In genomic region chr7:152078025-152078424, GRCh38 we compare ENCODE assay signal across 22 cellular contexts. TPM values are rescaled to one million over a fixed set of nuclear protein-coding genes. Genes with fewer than 3 reads are reported as not detected.
DNase-seq lines count a peak whose midpoint lies in the region; ATAC-seq and TF ChIP-seq lines count a peak whose summit lies in the region.
"Had no signal": no experiment of that assay in that cellular context is flagged by ENCODE, and none has a peak within 500 bp of the region (broad histone marks: within the 10 kb centered on the region; RNA-seq: fewer than 3 reads in every experiment).

No MANE protein-coding gene starts in this region.

- CTCF ChIA-PET in activated CD8-positive, alpha-beta T cell treated with anti-CD3 and anti-CD28 coated beads for 36 hours (lab: Charles Lee) = no interaction called here
- CTCF ChIA-PET in activated CD8-positive, alpha-beta T cell treated with anti-CD3 and anti-CD28 coated beads, Interleukin-2, amount 10 ng/mL, durations not matched to agents 7 days and 5 days (lab: Charles Lee) = no interaction called here
- CTCF ChIA-PET in Calu3 (lab: Charles Lee) = no interaction called here

- H3K27ac Mint-ChIP-seq in activated CD8-positive, alpha-beta T cell treated with anti-CD3 and anti-CD28 coated beads for 36 hours = peak overlapping the region; percentile 8
- no peak overlapping the region for H3K27ac Mint-ChIP-seq in activated CD8-positive, alpha-beta T cell treated with anti-CD3 and anti-CD28 coated beads, Interleukin-2, amount 10 ng/mL, durations not matched to agents 7 days and 5 days
- H3K27ac Mint-ChIP-seq in T-helper 17 cell = peak overlapping the region; percentile 62
- no peak overlapping the region for H3K27ac Mint-ChIP-seq in Calu3 (ENCODE audit: unreplicated experiment)

- H3K9me3 Mint-ChIP-seq in activated CD8-positive, alpha-beta T cell treated with anti-CD3 and anti-CD28 coated beads for 36 hours = no peaks in the 10 kb centered on the region
- no peaks in the 10 kb centered on the region for H3K9me3 Mint-ChIP-seq in activated CD8-positive, alpha-beta T cell treated with anti-CD3 and anti-CD28 coated beads, Interleukin-2, amount 10 ng/mL, durations not matched to agents 7 days and 5 days (ENCODE audit: insufficient read depth)
- H3K9me3 Mint-ChIP-seq in Calu3 (ENCODE audit: low read depth, unreplicated experiment) = no peaks in the 10 kb centered on the region
- H3K9me3 Mint-ChIP-seq: CD14-positive monocyte had no signal

- peaks cover 8% of the 10 kb centered on the region for H3K36me3 Mint-ChIP-seq in activated CD8-positive, alpha-beta T cell treated with anti-CD3 and anti-CD28 coated beads for 36 hours (ENCODE audit: low read depth)
- no peaks in the 10 kb centered on the region for H3K36me3 Mint-ChIP-seq in activated CD8-positive, alpha-beta T cell treated with anti-CD3 and anti-CD28 coated beads, Interleukin-2, amount 10 ng/mL, durations not matched to agents 7 days and 5 days (ENCODE audit: low read depth)
- peaks cover 4% of the 10 kb centered on the region for H3K36me3 Mint-ChIP-seq in T-helper 17 cell (ENCODE audit: low read depth)
- peaks cover 5% of the 10 kb centered on the region for H3K36me3 Mint-ChIP-seq in Calu3 (ENCODE audit: insufficient read depth, unreplicated experiment)

- intact Hi-C loops in activated CD8-positive, alpha-beta T cell treated with anti-CD3 and anti-CD28 coated beads for 36 hours (cut with micrococcal nuclease) = no loop called here
- intact Hi-C loops in Calu3 (cut with micrococcal nuclease; ENCODE audit: unreplicated experiment) = no loop called here

- no peaks in the 10 kb centered on the region for H3K9me3 ChIP-seq in T-helper 17 cell (ENCODE audit: control insufficient read depth, low read length, poor library complexity, severe bottlenecking)
- H3K9me3 ChIP-seq: SK-N-SH had no signal

- POLR2A ChIA-PET in activated CD8-positive, alpha-beta T cell treated with anti-CD3 and anti-CD28 coated beads for 36 hours (lab: Charles Lee) = no interaction called here
- POLR2A ChIA-PET in activated CD8-positive, alpha-beta T cell treated with anti-CD3 and anti-CD28 coated beads, Interleukin-2, amount 10 ng/mL, durations not matched to agents 7 days and 5 days (lab: Charles Lee) = no interaction called here

- H3K4me3 Mint-ChIP-seq in activated CD8-positive, alpha-beta T cell treated with anti-CD3 and anti-CD28 coated beads for 36 hours = no peak overlapping the region
- no peak overlapping the region for H3K4me3 Mint-ChIP-seq in activated CD8-positive, alpha-beta T cell treated with anti-CD3 and anti-CD28 coated beads, Interleukin-2, amount 10 ng/mL, durations not matched to agents 7 days and 5 days
- H3K4me3 Mint-ChIP-seq in T-helper 17 cell (no peak overlapping the region), Calu3 (ENCODE audit: low read depth, unreplicated experiment) (no peak overlapping the region)
- H3K4me3 Mint-ChIP-seq: CD14-positive monocyte had no signal

- no peak for TF ChIP-seq CTCF in activated CD8-positive, alpha-beta T cell treated with anti-CD3 and anti-CD28 coated beads for 36 hours (IDR thresholded peaks at IDR 0.05)
- no peak for TF ChIP-seq CTCF in Calu3 (IDR thresholded peaks at IDR 0.05; ENCODE audit: unreplicated experiment)

- DNase-seq in activated CD8-positive, alpha-beta T cell treated with anti-CD3 and anti-CD28 coated beads for 36 hours = no peak
- no peak for DNase-seq in activated CD8-positive, alpha-beta T cell treated with anti-CD3 and anti-CD28 coated beads, Interleukin-2, amount 10 ng/mL, durations not matched to agents 7 days and 5 days
- no peak for DNase-seq in T-helper 17 cell
- DNase-seq in fibroblast of gingiva (ENCODE audit: low read depth) = peak; percentile 7
- no peak for DNase-seq in HCEC 1CT
- DNase-seq in Calu3 = no peak
- no peak for DNase-seq in iPS-NIHi11 (ENCODE audit: low spot score)
- DNase-seq in islet precursor cell = no peak
- DNase-seq: AML-193; DMS79; NCI-H1092 treated with DMSO at 0.1 percent for 48 hours; NCI-H1436 treated with DMSO at 0.1 percent for 48 hours; NCI-H1930; NCI-H2227 treated with DMSO at 0.1 percent for 48 hours; NCI-H510A; NCI-H748 treated with DMSO at 0.1 percent for 48 hours; NK-92 treated with Interleukin-12 subunit alpha and Interleukin-12 subunit beta, amount 100 ng/mL, for 24 hours; SHP77 treated with DMSO at 0.1 percent for 48 hours had no signal

- no peak for ATAC-seq in activated CD8-positive, alpha-beta T cell treated with anti-CD3 and anti-CD28 coated beads for 36 hours
- ATAC-seq in activated CD8-positive, alpha-beta T cell treated with anti-CD3 and anti-CD28 coated beads, Interleukin-2, amount 10 ng/mL, durations not matched to agents 7 days and 5 days = no peak
- ATAC-seq in T-helper 17 cell = no peak
- ATAC-seq: HepG2, K562 had no signal

- no peaks in the 10 kb centered on the region for H3K27me3 Mint-ChIP-seq in activated CD8-positive, alpha-beta T cell treated with anti-CD3 and anti-CD28 coated beads for 36 hours
- H3K27me3 Mint-ChIP-seq in activated CD8-positive, alpha-beta T cell treated with anti-CD3 and anti-CD28 coated beads, Interleukin-2, amount 10 ng/mL, durations not matched to agents 7 days and 5 days (ENCODE audit: low read depth) = no peaks in the 10 kb centered on the region
- H3K27me3 Mint-ChIP-seq in T-helper 17 cell (no peaks in the 10 kb centered on the region), Calu3 (ENCODE audit: unreplicated experiment) (no peaks in the 10 kb centered on the region)

- BruUV-seq in Calu3 (replicated peaks; lab: Mats Ljungman, UMichigan) = no TSS peak

- peaks cover 49% of the 10 kb centered on the region for H3K4me1 Mint-ChIP-seq in activated CD8-positive, alpha-beta T cell treated with anti-CD3 and anti-CD28 coated beads for 36 hours (ENCODE audit: low read depth)
- H3K4me1 Mint-ChIP-seq in activated CD8-positive, alpha-beta T cell treated with anti-CD3 and anti-CD28 coated beads, Interleukin-2, amount 10 ng/mL, durations not matched to agents 7 days and 5 days (ENCODE audit: low read depth) = peaks cover 18% of the 10 kb centered on the region
- H3K4me1 Mint-ChIP-seq in T-helper 17 cell = peaks cover 34% of the 10 kb centered on the region
- H3K4me1 Mint-ChIP-seq in Calu3 (ENCODE audit: low read depth, unreplicated experiment) = peaks cover 37% of the 10 kb centered on the region

RNA-seq across cellular contexts. Expression of gene GALNT11, which starts 52.6 kb away (rescaled TPM):
- 10 to 100 TPM; 22.4 to 22.8 TPM for total RNA-seq in activated CD8-positive, alpha-beta T cell treated with anti-CD3 and anti-CD28 coated beads for 36 hours
- 10 to 100 TPM; 18.4 to 20.3 TPM for total RNA-seq in activated CD8-positive, alpha-beta T cell treated with anti-CD3 and anti-CD28 coated beads, Interleukin-2, amount 10 ng/mL, durations not matched to agents 7 days and 5 days
- 10 to 100 TPM; 23.7 to 25.3 TPM for total RNA-seq in T-helper 17 cell
- 18.3 and 19.7 TPM in 2 replicates for total RNA-seq in Calu3 (2022)

Comparison
In these comparisons a context has a peak if more than half of its experiments do, and no peak if none do; other contexts are left out.
1. H3K27ac Mint-ChIP-seq: peak in activated CD8-positive, alpha-beta T cell treated with anti-CD3 and anti-CD28 coated beads for 36 hours (single experiment) and T-helper 17 cell (single experiment); none in activated CD8-positive, alpha-beta T cell treated with anti-CD3 and anti-CD28 coated beads, Interleukin-2, amount 10 ng/mL, durations not matched to agents 7 days and 5 days (single experiment) and Calu3 (single experiment).